17 cellular contexts compared by ENCODE assay signal in genomic region chr5:122815218-122815767, GRCh38. TPM values are rescaled to one million over a fixed set of nuclear protein-coding genes. Genes with fewer than 3 reads are reported as not detected.
DNase-seq lines count a peak whose midpoint lies in the region; ATAC-seq and FAIRE-seq lines count a peak whose summit lies in the region.
"Had no signal": no experiment of that assay in that cellular context is flagged by ENCODE, and none has a peak within 500 bp of the region (broad histone marks: within the 10 kb centered on the region; RNA-seq: fewer than 3 reads in every experiment).

No MANE protein-coding gene starts in this region.

- ATAC-seq in GM21576 (IDR thresholded peaks at IDR 0.05; ENCODE audit: unreplicated experiment) = no peak

- DNase-seq in GM19239 (ENCODE audit: insufficient read length, low spot score) = no peak
- peak; percentile 0 for DNase-seq in OCI-M1 (lab: John Stamatoyannopoulos, UW)
- DNase-seq in dedifferentiated amniotic fluid mesenchymal stem cell (ENCODE audit: extremely low spot score) = peak; percentile 59
- no peak for DNase-seq in frontal cortex (ENCODE audit: low spot score in 2 of 2)
- DNase-seq in RCC 7860 (ENCODE audit: low spot score) = no peak
- DNase-seq in NCI-H128 (lab: John Stamatoyannopoulos, UW; ENCODE audit: unreplicated experiment) = no peak
- DNase-seq: AML-193; Caco-2; CD4-positive, alpha-beta T cell; GOT3; H9; KBM-7 had no signal

- FAIRE-seq in GM19239 (lab: Jason Lieb, UNC) = peak; percentile 18
- peak; percentile 34 for FAIRE-seq in frontal cortex (lab: Jason Lieb, UNC)
- FAIRE-seq in RCC 7860 (lab: Jason Lieb, UNC) = no peak
- FAIRE-seq: A204.1, D721Med, GM12892, GM18507 had no signal

RNA-seq across cellular contexts. Expression of gene SNX24, which starts 30.1 kb away (rescaled TPM):
- total RNA-seq in frontal cortex = 14.7 TPM

RNA-seq across cellular contexts. Expression of gene SNX2, which starts 40.4 kb away (rescaled TPM):
- total RNA-seq in frontal cortex = 49.7 TPM

Comparison
In these comparisons a context has a peak if more than half of its experiments do, and no peak if none do; other contexts are left out.
1. DNase-seq: peak in OCI-M1 (single experiment) and dedifferentiated amniotic fluid mesenchymal stem cell (single experiment); none in GM19239 (single experiment), frontal cortex (0 of 2), RCC 7860 (single experiment) and NCI-H128 (single experiment).